ENCODE assay signal across 8 cellular contexts in genomic region chr5:136132087-136132486, GRCh38. TPM values are rescaled to one million over a fixed set of nuclear protein-coding genes. Genes with fewer than 3 reads are reported as not detected.
DNase-seq lines count a peak whose midpoint lies in the region; ATAC-seq and TF ChIP-seq lines count a peak whose summit lies in the region.

No MANE protein-coding gene starts in this region.

- intact Hi-C loops in ovary (cut with DNase I) (loop anchor here in 1 of 4 donors (10.0 kb wide), 1 partner anchor 47 kb away; no protein-coding TSS in a partner anchor), posterior vena cava (cut with DNase I) (no loop called here)

- no peaks in the 10 kb centered on the region for H3K36me3 ChIP-seq in ovary

- WGBS in ovary, 3 donors = 25 to 28% (median 26%) methylated on average over 6 of the region's 6 CpGs

- no peaks in the 10 kb centered on the region for H3K27me3 ChIP-seq in ovary

- peaks cover 3% of the 10 kb centered on the region for H3K4me1 ChIP-seq in ovary (ENCODE audit: insufficient read depth)

- no peak for TF ChIP-seq EP300 in ovary (IDR thresholded peaks at IDR 0.05)

- ATAC-seq in HG02642 (IDR thresholded peaks at IDR 0.05; ENCODE audit: poor library complexity, unreplicated experiment) = peak; percentile 5

- no peak overlapping the region for H3K27ac Mint-ChIP-seq in T-helper 1 cell treated with Interleukin-12 subunit alpha and Interleukin-12 subunit beta and Interleukin-4 antibody, amounts not matched to agents 30 μg/mL and 1 μg/mL, for 36 hours

- peak overlapping the region; percentile 89 to 91 for H3K27ac ChIP-seq in ovary

- H3K9me3 Mint-ChIP-seq in T-helper 1 cell treated with Interleukin-12 subunit alpha and Interleukin-12 subunit beta and Interleukin-4 antibody, amounts not matched to agents 30 μg/mL and 1 μg/mL, for 36 hours = no peaks in the 10 kb centered on the region

- peaks cover 12% of the 10 kb centered on the region for H3K4me1 Mint-ChIP-seq in T-helper 1 cell treated with Interleukin-12 subunit alpha and Interleukin-12 subunit beta and Interleukin-4 antibody, amounts not matched to agents 30 μg/mL and 1 μg/mL, for 36 hours (ENCODE audit: low read depth)

- TF ChIP-seq POLR2A in ovary (IDR thresholded peaks at IDR 0.05) = no peak

- peak overlapping the region; percentile 77; the same call in 1 of the 2 replicates for H3K4me3 ChIP-seq in GM08714 (ENCODE audit: low read length)
- peak overlapping the region; percentile 87 for H3K4me3 ChIP-seq in fibroblast of the aortic adventitia (ENCODE audit: low read depth, low read length)
- H3K4me3 ChIP-seq in ovary = peak overlapping the region; percentile 75

- no peaks in the 10 kb centered on the region for H3K36me3 Mint-ChIP-seq in T-helper 1 cell treated with Interleukin-12 subunit alpha and Interleukin-12 subunit beta and Interleukin-4 antibody, amounts not matched to agents 30 μg/mL and 1 μg/mL, for 36 hours (ENCODE audit: low read depth)

- no peak for TF ChIP-seq CTCF in fibroblast of the aortic adventitia (IDR thresholded peaks at IDR 0.05; ENCODE audit: insufficient read depth, low read length)
- no peak for TF ChIP-seq CTCF in ovary (IDR thresholded peaks at IDR 0.05)

- no peak for DNase-seq in fibroblast of the aortic adventitia (ENCODE audit: low read depth)
- peak; percentile 10 to 44 (median 38) for DNase-seq in ovary
- no peak for DNase-seq in posterior vena cava (ENCODE audit: low spot score)
- no peak for DNase-seq in NCI-H2081 treated with DMSO at 0.1 percent for 48 hours (lab: John Stamatoyannopoulos, UW)
- no peak for DNase-seq in DMS153 treated with DMSO at 0.1 percent for 48 hours (lab: John Stamatoyannopoulos, UW; ENCODE audit: unreplicated experiment)

- peaks cover 49% of the 10 kb centered on the region for H3K27me3 Mint-ChIP-seq in T-helper 1 cell treated with Interleukin-12 subunit alpha and Interleukin-12 subunit beta and Interleukin-4 antibody, amounts not matched to agents 30 μg/mL and 1 μg/mL, for 36 hours (ENCODE audit: low read depth)

- H3K9me3 ChIP-seq in ovary = no peaks in the 10 kb centered on the region

- peak overlapping the region; percentile 84 for H3K4me3 Mint-ChIP-seq in T-helper 1 cell treated with Interleukin-12 subunit alpha and Interleukin-12 subunit beta and Interleukin-4 antibody, amounts not matched to agents 30 μg/mL and 1 μg/mL, for 36 hours

RNA-seq across cellular contexts. Expression of gene SMAD5, which starts 0.6 kb away (rescaled TPM):
- total RNA-seq in fibroblast of the aortic adventitia (ENCODE audit: low replicate concordance) (88.7 and 590 TPM in 2 replicates), ovary (100 to 1,000 TPM in 5 of 7 donors, 10 to 100 TPM in 2; 41.8 to 130 (median 112) TPM), posterior vena cava (10 to 100 TPM; 71.0 to 79.2 TPM)
- polyA plus RNA-seq in ovary = 10 to 100 TPM; 20.3 to 33.7 TPM

Comparison
In these comparisons a context has a peak if more than half of its experiments do, and no peak if none do; other contexts are left out.
1. DNase-seq: peak in ovary (5 of 5); none in fibroblast of the aortic adventitia (single experiment), posterior vena cava (single experiment), NCI-H2081 treated with DMSO at 0.1 percent for 48 hours (single experiment) and DMS153 treated with DMSO at 0.1 percent for 48 hours (single experiment).
2. Peak in every context shown above with its lines, with median percentiles within 50 percentile points of each other: H3K4me3 ChIP-seq.